In genomic region chr19:1133471-1133929, GRCh38 we compare ENCODE assay signal across 2 cellular contexts.
TF ChIP-seq lines count a peak whose summit lies in the region.

No MANE protein-coding gene starts in this region.

TF ChIP-seq in HCT116, 20 proteins besides CTCF, POLR2A, EP300 and RAD21 (continued from another document):
- TF ChIP-seq ZBTB33 (IDR thresholded peaks at IDR 0.05; ENCODE audit: extremely low read depth, insufficient replicate concordance, low read length) (no peak), SIN3A (IDR thresholded peaks at IDR 0.05; ENCODE audit: low read depth) (no peak), MAX (IDR thresholded peaks at IDR 0.05) (no peak), JUND (IDR thresholded peaks at IDR 0.05) (no peak), EZH2phosphoT487 (IDR thresholded peaks at IDR 0.05; ENCODE audit: borderline replicate concordance) (no peak), SRF (IDR thresholded peaks at IDR 0.05; ENCODE audit: low read depth) (no peak), CBX3 (IDR thresholded peaks at IDR 0.05; ENCODE audit: low read depth) (no peak), ZNF274 (IDR thresholded peaks at IDR 0.05; ENCODE audit: low read depth, low read length) (no peak), YY1 (IDR thresholded peaks at IDR 0.05; ENCODE audit: extremely low read depth, insufficient replicate concordance, low read depth, low read length) (no peak), REST (IDR thresholded peaks at IDR 0.05; ENCODE audit: low read depth) (no peak), CEBPB (IDR thresholded peaks at IDR 0.05; ENCODE audit: low read depth) (no peak), TCF7L2 (IDR thresholded peaks at IDR 0.05; ENCODE audit: borderline replicate concordance, extremely low read depth, insufficient read depth, insufficient read length) (no peak), ATF3 (IDR thresholded peaks at IDR 0.05) (no peak), FOSL1 (IDR thresholded peaks at IDR 0.05; ENCODE audit: low read depth) (no peak), ELF1 (IDR thresholded peaks at IDR 0.05; ENCODE audit: borderline replicate concordance, low read depth) (no peak), EGR1 (IDR thresholded peaks at IDR 0.05; ENCODE audit: low read depth) (no peak)

TF ChIP-seq in SK-N-SH treated with all-trans-retinoic acid at 6 μM for 48 hours, 23 proteins besides CTCF, POLR2A, EP300 and RAD21 (continued from another document):
- TF ChIP-seq TSHZ2 (CRISPR knock-in tag; IDR thresholded peaks at IDR 0.05) = no peak
- no peak for TF ChIP-seq OSR1 (CRISPR knock-in tag; IDR thresholded peaks at IDR 0.05)
